6 cellular contexts compared by ENCODE assay signal in genomic region chr18:21915546-21915945, GRCh38.
"Had no signal": no experiment of that assay in that cellular context is flagged by ENCODE, and none has a peak within 500 bp of the region (broad histone marks: within the 10 kb centered on the region; RNA-seq: fewer than 3 reads in every experiment).

No MANE protein-coding gene starts in this region.

- DNase-seq: IMR-90, KBM-7, KG1 had no signal

- H3K4me3 Mint-ChIP-seq: IgD-negative memory B cell had no signal

- H3K27ac ChIP-seq: HL-60 had no signal

- H3K4me3 ChIP-seq: K562 had no signal

- H3K27ac Mint-ChIP-seq: IgD-negative memory B cell had no signal

- H3K36me3 Mint-ChIP-seq: IgD-negative memory B cell had no signal
